Comparison of ENCODE assay signal across 8 cellular contexts in the genomic region with DNA sequence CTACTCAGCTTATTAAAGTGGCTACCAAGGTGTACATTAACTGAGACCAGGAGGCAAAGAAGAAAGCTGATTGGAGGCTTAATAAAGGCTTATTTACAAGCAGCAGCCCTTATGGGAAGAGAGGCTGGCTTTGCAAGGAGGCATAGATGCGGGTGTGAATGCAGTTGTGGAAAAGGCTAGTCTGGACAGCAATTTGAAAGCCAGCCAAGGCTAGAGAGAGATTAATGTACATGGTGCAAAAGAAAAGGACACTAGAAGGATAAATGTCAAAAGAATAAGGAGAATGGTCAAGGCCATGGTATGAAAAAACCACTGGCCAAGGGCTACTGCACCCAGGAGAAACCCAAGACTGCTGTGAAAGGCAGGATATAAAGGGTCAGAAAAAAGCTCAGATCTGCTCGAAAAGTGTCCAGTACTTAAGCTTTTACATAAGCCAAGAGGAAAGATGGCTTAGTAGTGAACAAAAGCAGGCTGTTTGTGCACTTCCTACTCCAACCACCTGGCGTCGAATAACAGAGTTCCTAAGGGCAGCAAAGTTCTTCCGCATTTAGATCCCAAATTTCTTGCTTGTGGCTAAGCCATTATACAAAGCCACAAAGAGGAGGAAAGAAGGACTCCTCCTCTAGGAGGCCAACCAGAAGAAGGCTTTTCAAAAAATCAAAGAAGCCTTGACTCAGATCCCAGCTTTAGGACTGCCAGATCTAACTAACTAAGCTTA. TPM values are rescaled to one million over a fixed set of nuclear protein-coding genes. Genes with fewer than 3 reads are reported as not detected.
DNase-seq lines count a peak whose midpoint lies in the region; ATAC-seq, FAIRE-seq and TF ChIP-seq lines count a peak whose summit lies in the region.

No MANE protein-coding gene starts in this region.

- peak overlapping the region; percentile 61; the same call in 1 of the 2 replicates for H3K9ac ChIP-seq in PC-3 (ENCODE audit: low read length)

- H3K4me1 ChIP-seq in PC-3 (ENCODE audit: insufficient read depth, low read length) (peaks cover 45% of the 10 kb centered on the region), small intestine (ENCODE audit: control insufficient read depth in 2 of 2, insufficient read depth in 1 of 2, low read depth in 1 of 2, low read length in 1 of 2) (peaks cover 0 to 2% of the 10 kb centered on the region in 2 donors)

- H4K20me1 ChIP-seq in PC-3 (ENCODE audit: low read length): no peaks in the 10 kb centered on the region

- no TSS peak for BruUV-seq in PC-3 (replicated peaks; lab: Mats Ljungman, UMichigan)

- WGBS in small intestine, 3 donors: 23 to 34% (median 26%) methylated on average over 5 of the region's 5 CpGs

- no peak overlapping the region for H3K4me3 ChIP-seq in GM12875 (ENCODE audit: low read depth, low read length)
- H3K4me3 ChIP-seq in PC-3 (ENCODE audit: low read length): peak overlapping the region; percentile 74
- peak overlapping the region in 1 of 2 donors; percentile 81 for H3K4me3 ChIP-seq in small intestine (ENCODE audit: low read depth in 1 of 2, low read length in 2 of 2)

- CTCF ChIA-PET in PC-3 (lab: Charles Lee): interaction anchor here (0.9 to 1.9 kb wide), 6 partner anchors 30 to 196 kb away, joined by 3 to 10 read pairs (median 4); no protein-coding TSS in a partner anchor

- TF ChIP-seq CTCF in GM12875 (IDR thresholded peaks at IDR 0.05; ENCODE audit: borderline replicate concordance, insufficient read depth, low read depth, low read length): 0 out of 2 replicates have a peak, but pooled peaks have one; percentile 23
- TF ChIP-seq CTCF in PC-3 (conservative IDR thresholded peaks at IDR 0.05; ENCODE audit: low read depth, low read length): no peak; the same call in 1 of the 2 replicates

- H3K9me3 ChIP-seq in PC-3 (ENCODE audit: low read length) (no peaks in the 10 kb centered on the region), small intestine (ENCODE audit: control insufficient read depth, low read depth) (no peaks in the 10 kb centered on the region)

- H2AFZ ChIP-seq in PC-3 (ENCODE audit: low read length): peak overlapping the region; percentile 79

- peak; percentile 28 for DNase-seq in PC-3
- peak; percentile 75 for DNase-seq in globus pallidus (ENCODE audit: low spot score)
- peak; percentile 63 for DNase-seq in small intestine
- DNase-seq in activated CD4-positive, alpha-beta T cell treated with anti-CD3 and anti-CD28 coated beads, Interleukin-2, amount 50 U/mL, for 4 hours: no peak
- DNase-seq in Kasumi-1 (lab: John Stamatoyannopoulos, UW): no peak
- DNase-seq in central memory CD4-positive, alpha-beta T cell: no peak

- H3K27me3 ChIP-seq in PC-3 (ENCODE audit: low read length) (no peaks in the 10 kb centered on the region), small intestine (ENCODE audit: control insufficient read depth in 2 of 2, insufficient read depth in 2 of 2, low read length in 2 of 2) (no peaks in the 10 kb centered on the region)

- ATAC-seq in PC-3: no peak; the same call in 1 of the 2 replicates
- no peak for ATAC-seq in HG03378 (IDR thresholded peaks at IDR 0.05; ENCODE audit: unreplicated experiment)

- H3K9me2 ChIP-seq in PC-3 (replicated peaks; ENCODE audit: low read length): no peaks in the 10 kb centered on the region

- H3K79me2 ChIP-seq in PC-3 (ENCODE audit: low read length): no peaks in the 10 kb centered on the region

- H3K36me3 ChIP-seq in PC-3 (ENCODE audit: low read depth, low read length) (no peaks in the 10 kb centered on the region), small intestine (ENCODE audit: control insufficient read depth in 2 of 2, insufficient read depth in 2 of 2, low read length in 2 of 2) (peaks cover 0 to 1% of the 10 kb centered on the region in 2 donors)

- H3K27ac ChIP-seq in PC-3 (ENCODE audit: low read length): peak overlapping the region; percentile 65
- H3K27ac ChIP-seq in small intestine (ENCODE audit: low read depth in 1 of 2, low read length in 1 of 2): peak overlapping the region; percentile 95 to 97

- no peak for FAIRE-seq in small intestine (lab: Jason Lieb, UNC)

- peak overlapping the region; percentile 93 for H3K4me2 ChIP-seq in PC-3 (ENCODE audit: low read length)

- POLR2A ChIA-PET in PC-3 (lab: Charles Lee; ENCODE audit: unreplicated experiment): no interaction called here

- intact Hi-C loops in PC-3 (cut with micrococcal nuclease): loop anchor here (2.0 to 10.0 kb wide), 4 partner anchors 29 to 351 kb away; partner anchors contain the start of gene EIF2S3B

- H3F3A ChIP-seq in PC-3 (ENCODE audit: low read length, unreplicated experiment): peaks cover 5% of the 10 kb centered on the region

RNA-seq across cellular contexts. Expression of gene KLRK1, which starts 24.0 kb away (rescaled TPM):
- total RNA-seq in PC-3 (2014; rRNA removed): not detected in 2 replicates
- polyA plus RNA-seq in small intestine: 1 to 10 TPM in 2 of 3 donors, not detected in 1; 3.4 to 5.9 TPM

RNA-seq across cellular contexts. Expression of gene KLRC4, which starts 43.7 kb away (rescaled TPM):
- not detected in 2 replicates for total RNA-seq in PC-3 (2014; rRNA removed)
- polyA plus RNA-seq in small intestine: under 1 TPM in 1 of 3 donors, not detected in 2; 0.06 TPM

RNA-seq across cellular contexts. Expression of gene KLRC3, which starts 54.5 kb away (rescaled TPM):
- not detected in 2 replicates for total RNA-seq in PC-3 (2014; rRNA removed)
- under 1 TPM in 1 of 3 donors, not detected in 2; 0.37 TPM for polyA plus RNA-seq in small intestine

RNA-seq across cellular contexts. Expression of gene KLRD1, which starts 58.2 kb away (rescaled TPM):
- total RNA-seq in PC-3 (2014; rRNA removed): 0.06 TPM in 1 of 2 replicates, not detected in the other
- 1 to 10 TPM in 2 of 3 donors, not detected in 1; 1.4 to 3.0 TPM for polyA plus RNA-seq in small intestine

Comparison
In these comparisons a context has a peak if more than half of its experiments do, and no peak if none do; other contexts are left out.
1. DNase-seq: peak in PC-3 (single experiment), globus pallidus (single experiment) and small intestine (single experiment); none in activated CD4-positive, alpha-beta T cell treated with anti-CD3 and anti-CD28 coated beads, Interleukin-2, amount 50 U/mL, for 4 hours (0 of 2), Kasumi-1 (0 of 2) and central memory CD4-positive, alpha-beta T cell (single experiment).